ENCODE assay signal across 28 cellular contexts in genomic region chr6:115898246-115898645, GRCh38.
A peak's percentile ranks its signal among the peaks of the same experiment; 100 is the strongest.
DNase-seq lines count a peak whose midpoint lies in the region; ATAC-seq and TF ChIP-seq lines count a peak whose summit lies in the region.
"Had no signal": no experiment of that assay in that cellular context is flagged by ENCODE, and none has a peak within 500 bp of the region (broad histone marks: within the 10 kb centered on the region; RNA-seq: fewer than 3 reads in every experiment).

No MANE protein-coding gene starts in this region.

- H3K79me2 ChIP-seq in smooth muscle cell (ENCODE audit: low read depth) = no peaks in the 10 kb centered on the region

- ATAC-seq in foreskin keratinocyte (peak; percentile 55), Right ventricle myocardium inferior (no peak), HG03521 (IDR thresholded peaks at IDR 0.05; ENCODE audit: unreplicated experiment) (no peak)
- ATAC-seq: sciatic nerve, T-cell had no signal

- H3K4me1 ChIP-seq in adipocyte (ENCODE audit: control insufficient read depth, insufficient read depth, low read length) (peaks cover 6% of the 10 kb centered on the region), foreskin keratinocyte (no peaks in the 10 kb centered on the region), smooth muscle cell (ENCODE audit: low read depth) (no peaks in the 10 kb centered on the region)
- H3K4me1 ChIP-seq: Caco-2, left ventricle myocardium inferior, transverse colon had no signal

- no peaks in the 10 kb centered on the region for H4K20me1 ChIP-seq in smooth muscle cell (ENCODE audit: low read depth)

- no peak overlapping the region for H2AFZ ChIP-seq in smooth muscle cell (ENCODE audit: low read depth)

- H3K27me3 ChIP-seq in adipocyte (replicated peaks; ENCODE audit: control insufficient read depth, insufficient read depth, low read length) = no peaks in the 10 kb centered on the region
- H3K27me3 ChIP-seq in foreskin keratinocyte = no peaks in the 10 kb centered on the region
- no peaks in the 10 kb centered on the region for H3K27me3 ChIP-seq in smooth muscle cell (ENCODE audit: low read depth)
- H3K27me3 ChIP-seq: transverse colon had no signal

- H3K9ac ChIP-seq in adipocyte (ENCODE audit: low read length) (no peak overlapping the region), smooth muscle cell (ENCODE audit: low read depth) (no peak overlapping the region)

- intact Hi-C loops in Right ventricle myocardium inferior (cut with DNase I) = loop anchor here (5.0 kb wide), 1 partner anchor 1151 kb away; no protein-coding TSS in a partner anchor

- TF ChIP-seq CTCF in foreskin keratinocyte (conservative IDR thresholded peaks at IDR 0.05) (no peak), smooth muscle cell (IDR thresholded peaks at IDR 0.05; ENCODE audit: borderline replicate concordance, insufficient read depth, poor library complexity, severe bottlenecking) (no peak)

- WGBS in smooth muscle cell (ENCODE audit: low lambda C conversion rate) = 26% methylated on average over 1 of the region's 1 CpG

- H3K4me3 ChIP-seq in adipocyte (ENCODE audit: low read length) (no peak overlapping the region), smooth muscle cell (no peak overlapping the region)
- H3K4me3 ChIP-seq: left ventricle myocardium inferior, transverse colon had no signal

- no peaks in the 10 kb centered on the region for H3K9me3 ChIP-seq in adipocyte (ENCODE audit: control insufficient read depth, low read length)
- no peaks in the 10 kb centered on the region for H3K9me3 ChIP-seq in smooth muscle cell (replicated peaks; ENCODE audit: low read depth)
- H3K9me3 ChIP-seq: Caco-2, left ventricle myocardium inferior, transverse colon had no signal

- H3K27ac ChIP-seq in foreskin keratinocyte = no peak overlapping the region
- H3K27ac ChIP-seq in smooth muscle cell (ENCODE audit: low read depth) = no peak overlapping the region
- H3K27ac ChIP-seq: left ventricle myocardium inferior, RWPE1, transverse colon had no signal

- H3K4me2 ChIP-seq in smooth muscle cell = peak overlapping the region; percentile 34

- peak; percentile 11 for DNase-seq in HS-27A (ENCODE audit: low read depth)
- DNase-seq in adipocyte (ENCODE audit: low read depth) = peak; percentile 14
- DNase-seq in foreskin keratinocyte = peak in 1 of 2 donors; percentile 49
- DNase-seq in smooth muscle cell (lab: John Stamatoyannopoulos, UW; ENCODE audit: unreplicated experiment) = no peak
- DNase-seq in Right ventricle myocardium inferior (ENCODE audit: missing footprints) = no peak
- no peak for DNase-seq in NCI-H2081 (lab: John Stamatoyannopoulos, UW)
- DNase-seq: activated CD4-positive, alpha-beta T cell treated with anti-CD3 and anti-CD28 coated beads for 48 hours; activated naive CD4-positive, alpha-beta T cell treated with anti-CD3 and anti-CD28 coated beads, Interleukin-2, amount 50 U/mL, for 16 hours; amniotic stem cell; Caco-2; DND-41; H9; head of caudate nucleus; IMR-90; islet precursor cell; left ventricle myocardium inferior; naive B cell; NCI-H146; NCI-H2107; NCI-H446 treated with DMSO at 0.1 percent for 48 hours; NCI-H774; stimulated activated CD4-positive, alpha-beta T cell treated with anti-CD3 and anti-CD28 coated beads, Interleukin-15, amount 100 ng/mL, for 24 hours; stimulated activated CD4-positive, alpha-beta T cell treated with anti-CD3 and anti-CD28 coated beads, Interleukin-4, amount 100 ng/mL, for 4 hours; T-cell; transverse colon had no signal

- H3K36me3 ChIP-seq in adipocyte (ENCODE audit: control insufficient read depth, insufficient read depth, low read length, severe bottlenecking) (no peaks in the 10 kb centered on the region), smooth muscle cell (ENCODE audit: low read depth) (no peaks in the 10 kb centered on the region)
- H3K36me3 ChIP-seq: left ventricle myocardium inferior, transverse colon had no signal

- no peaks in the 10 kb centered on the region for H3F3A ChIP-seq in smooth muscle cell (ENCODE audit: low read depth)

Comparison
In these comparisons a context has a peak if more than half of its experiments do, and no peak if none do; other contexts are left out.
1. DNase-seq: peak in HS-27A (single experiment) and adipocyte (single experiment); none in smooth muscle cell (single experiment), Right ventricle myocardium inferior (single experiment) and NCI-H2081 (0 of 2).